In the genomic region with DNA sequence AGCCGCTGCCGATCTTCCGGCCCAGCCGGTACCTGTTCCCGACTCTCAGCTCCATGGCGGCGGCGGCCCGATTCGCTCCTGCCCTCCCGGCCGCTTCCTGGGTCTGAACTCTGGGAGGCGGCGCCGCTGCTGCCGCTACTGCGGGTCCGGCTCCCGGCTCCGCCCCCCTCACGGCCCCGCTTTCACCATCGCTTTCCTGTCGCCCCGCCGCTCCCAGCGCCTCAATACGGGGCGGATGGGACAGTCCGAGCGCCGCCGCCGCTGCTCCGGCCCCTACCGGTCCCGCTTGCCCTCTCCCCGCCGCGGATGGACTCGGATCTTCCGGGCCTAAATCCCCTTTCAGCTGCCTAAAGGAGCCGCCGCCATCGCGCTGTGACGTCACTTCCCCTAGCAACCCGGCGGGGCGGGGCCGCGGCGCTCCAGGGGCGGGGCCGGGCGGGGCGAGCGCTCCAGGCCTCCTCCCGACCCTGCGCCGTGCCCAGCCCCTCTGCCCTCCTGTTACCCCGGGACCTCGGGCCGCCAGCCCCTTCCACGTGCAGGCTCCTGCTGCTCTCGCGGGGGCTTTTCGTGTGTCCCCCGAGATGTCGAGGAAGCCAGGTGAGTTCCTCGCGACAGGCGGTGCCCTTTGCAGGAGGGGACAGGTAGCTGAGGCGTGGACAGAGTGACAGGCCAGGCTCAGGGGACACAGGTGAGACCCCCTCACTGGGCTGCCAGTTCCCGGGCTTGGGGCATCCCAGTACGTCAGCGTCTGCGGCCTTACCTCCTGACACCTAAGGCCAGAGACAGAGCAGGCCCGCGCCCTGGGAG, we compare ENCODE assay signal across 8 cellular contexts. TPM values are rescaled to one million over a fixed set of nuclear protein-coding genes. Genes with fewer than 3 reads are reported as not detected.
DNase-seq lines count a peak whose midpoint lies in the region; ATAC-seq, FAIRE-seq and TF ChIP-seq lines count a peak whose summit lies in the region.

TSS of gene CSNK1D (minus strand) at position 374 of the 807 bp plus-strand sequence. CDS start at position 55, 319 bp downstream.

- CTCF ChIA-PET in CD4-positive, alpha-beta memory T cell (lab: Charles Lee; ENCODE audit: partially characterized antibody) = interaction anchor here (1.0 kb wide), 1 partner anchor 25 kb away, joined by 3 read pairs; no protein-coding TSS in a partner anchor
- CTCF ChIA-PET in H1 (lab: Charles Lee; ENCODE audit: partially characterized antibody) = interaction anchor here (1.2 kb wide), 1 partner anchor 37 kb away, joined by 3 read pairs; no protein-coding TSS in a partner anchor

- H3K4me1 Mint-ChIP-seq in CD4-positive, alpha-beta memory T cell = peaks cover 31 to 53% (median 40%) of the 10 kb centered on the region in 4 donors

- H3K56ac ChIP-seq in H1 (replicated peaks; ENCODE audit: insufficient read length, low read depth, low read length) = peak within 1 kb of the TSS; percentile 32

- H2BK15ac ChIP-seq in H1 (ENCODE audit: low read length) (peak within 1 kb of the TSS; percentile 72; the same call in 1 of the 2 replicates), mesenchymal stem cell (ENCODE audit: low read depth, poor library complexity, severe bottlenecking) (peak within 1 kb of the TSS; percentile 97)

- H3K23ac ChIP-seq in H1 (ENCODE audit: insufficient read length) (no peak within 1 kb of the TSS), mesenchymal stem cell (ENCODE audit: low read length in 2 of 2) (no peak within 1 kb of the TSS)

- H3K9me3 Mint-ChIP-seq in CD4-positive, alpha-beta memory T cell = no peaks in the 10 kb centered on the region

- H3K27ac Mint-ChIP-seq in CD4-positive, alpha-beta memory T cell = peak within 1 kb of the TSS; percentile 92 to 100 (median 98)

- H3K14ac ChIP-seq in H1 (ENCODE audit: insufficient read length) = no peak within 1 kb of the TSS
- peak within 1 kb of the TSS; percentile 74 to 91 for H3K14ac ChIP-seq in mesenchymal stem cell (ENCODE audit: low read length in 2 of 2)

- H4K5ac ChIP-seq in H1 (ENCODE audit: insufficient read length, low read depth, low read length) = peak within 1 kb of the TSS; percentile 87

- H3K79me1 ChIP-seq in H1 (ENCODE audit: low read depth, low read length) (peaks cover 13% of the 10 kb centered on the region), mesenchymal stem cell (replicated peaks; ENCODE audit: low read length, poor library complexity, severe bottlenecking) (peaks cover 8% of the 10 kb centered on the region)

- H2AK5ac ChIP-seq in H1 (ENCODE audit: low read depth, low read length) = peak within 1 kb of the TSS; percentile 77; the same call in 1 of the 2 replicates
- H2AK5ac ChIP-seq in mesenchymal stem cell (ENCODE audit: low read length, severe bottlenecking) = no peak within 1 kb of the TSS

- H3K27me3 Mint-ChIP-seq in CD4-positive, alpha-beta memory T cell = no peaks in the 10 kb centered on the region

- peak within 1 kb of the TSS; percentile 72 for H4K91ac ChIP-seq in H1 (replicated peaks; ENCODE audit: insufficient read length, low read length)
- peak within 1 kb of the TSS; percentile 78 for H4K91ac ChIP-seq in mesenchymal stem cell (ENCODE audit: low read length)

- H3K18ac ChIP-seq in H1 (ENCODE audit: extremely low read depth, low read length) (no peak within 1 kb of the TSS), mesenchymal stem cell (ENCODE audit: low read depth in 1 of 2, low read length in 2 of 2) (peak within 1 kb of the TSS; percentile 79 to 91)

- H2BK120ac ChIP-seq in H1 (replicated peaks; ENCODE audit: low read depth, low read length) (no peak within 1 kb of the TSS), mesenchymal stem cell (ENCODE audit: low read depth, low read length) (peak within 1 kb of the TSS; percentile 96)

- 0 out of 3 replicates have a peak, but pooled peaks of 1 of the 2 experiments have one; percentile 30 for TF ChIP-seq EP300 in H1 (IDR thresholded peaks at IDR 0.05; ENCODE audit: borderline replicate concordance in 1 of 2, low read depth in 2 of 2, low read length in 2 of 2)

- peak within 1 kb of the TSS; percentile 61 for H2AFZ ChIP-seq in H1 (ENCODE audit: low read length)
- peak within 1 kb of the TSS; percentile 92 for H2AFZ ChIP-seq in mesenchymal stem cell (ENCODE audit: low read depth, low read length)

- peaks cover 19 to 38% of the 10 kb centered on the region in 2 donors for H3K36me3 Mint-ChIP-seq in CD4-positive, alpha-beta memory T cell

- H3K9ac ChIP-seq in H1 (replicated peaks in 1 of 4; ENCODE audit: extremely low read depth in 1 of 4, low read depth in 3 of 4, low read length in 3 of 4) (peak within 1 kb of the TSS; percentile 85 to 91 (median 90)), mesenchymal stem cell (ENCODE audit: low read length) (peak within 1 kb of the TSS; percentile 89)

- H3K27ac ChIP-seq in CD4-positive, alpha-beta memory T cell (ENCODE audit: low read depth, low read length) = peak within 1 kb of the TSS; percentile 80
- H3K27ac ChIP-seq in H1 (ENCODE audit: low read depth, low read length) = peak within 1 kb of the TSS; percentile 95; the same call in 1 of the 2 replicates
- H3K27ac ChIP-seq in mesenchymal stem cell (ENCODE audit: low read length, poor library complexity, severe bottlenecking) = peak within 1 kb of the TSS; percentile 31

- no peak for TF ChIP-seq CTCF in H1 (IDR thresholded peaks at IDR 0.05; ENCODE audit: control extremely low read depth in 1 of 3, insufficient read depth in 1 of 3, low read depth in 1 of 3, low read length in 3 of 3)

- peak; percentile 58 for ATAC-seq in GM19467 (IDR thresholded peaks at IDR 0.05; ENCODE audit: unreplicated experiment)

- intact Hi-C loops in CD4-positive, alpha-beta memory T cell (cut with micrococcal nuclease) = loop anchor here (1.0 to 2.0 kb wide), 4 partner anchors 19 to 48 kb away; no protein-coding TSS in a partner anchor

- no peak for FAIRE-seq in H1 (lab: Jason Lieb, UNC)

- H3K4me3 Mint-ChIP-seq in CD4-positive, alpha-beta memory T cell = peak within 1 kb of the TSS; percentile 91 to 96 (median 94)

- POLR2A ChIA-PET in CD4-positive, alpha-beta memory T cell (lab: Charles Lee; ENCODE audit: partially characterized antibody) = interaction anchor here (0.7 to 4.4 kb wide), 15 partner anchors 9 to 145 kb away, joined by 3 to 56 read pairs (median 5); partner anchors contain the start of genes CD7 and OGFOD3
- POLR2A ChIA-PET in H1 (lab: Charles Lee; ENCODE audit: partially characterized antibody) = interaction anchor here (0.6 to 6.4 kb wide), 22 partner anchors 9 to 588 kb away, joined by 3 to 41 read pairs (median 4); partner anchors contain the start of genes CCDC57, HEXD, OGFOD3 and SECTM1

- peaks cover 27 to 32% of the 10 kb centered on the region in 2 experiments for H4K20me1 ChIP-seq in H1 (replicated peaks in 1 of 2; ENCODE audit: control insufficient read depth in 1 of 2, insufficient read depth in 2 of 2, low read length in 2 of 2)

- peaks cover 26% of the 10 kb centered on the region for H3K36me3 ChIP-seq in CD4-positive, alpha-beta memory T cell (ENCODE audit: insufficient read depth, low read length)
- peaks cover 3 to 21% (median 5%) of the 10 kb centered on the region in 4 experiments; a peak in 3 of 8 replicates for H3K36me3 ChIP-seq in H1 (ENCODE audit: control insufficient read depth in 2 of 4, insufficient read depth in 4 of 4, low read length in 3 of 4)
- H3K36me3 ChIP-seq in mesenchymal stem cell (ENCODE audit: control insufficient read depth in 1 of 2, insufficient read depth in 2 of 2, low read depth in 1 of 2, low read length in 2 of 2) = peaks cover 31 to 35% of the 10 kb centered on the region in 2 experiments

- no peak for TF ChIP-seq RAD21 in H1 (IDR thresholded peaks at IDR 0.05 in 1 of 2, conservative IDR thresholded peaks at IDR 0.05 in 1 of 2; ENCODE audit: low read depth in 2 of 2, low read length in 2 of 2)

- peak; percentile 88 to 94 (median 90) for DNase-seq in CD4-positive, alpha-beta memory T cell
- DNase-seq in HUDEP-2 (lab: John Stamatoyannopoulos, UW; ENCODE audit: unreplicated experiment in 76 of 76) (peak in 70 of 76 experiments; percentile 16 to 99 (median 74)), NOMO-1 treated with dmso at 0.1 percent for 144 hours (lab: John Stamatoyannopoulos, UW; ENCODE audit: unreplicated experiment) (peak; percentile 70), H1 (ENCODE audit: low read depth in 1 of 2, low spot score in 2 of 2) (peak in 1 of 2 experiments; percentile 97), mesenchymal stem cell (peak; percentile 90)
- peak; percentile 87 to 96 (median 89) for DNase-seq in activated CD8-positive, alpha-beta memory T cell treated with anti-CD3 and anti-CD28 coated beads for 48 hours (ENCODE audit: low read depth in 2 of 3, low spot score in 2 of 3)
- DNase-seq in stimulated activated CD8-positive, alpha-beta memory T cell treated with anti-CD3 and anti-CD28 coated beads, Interleukin-12 subunit alpha, Interleukin-12 subunit beta, amount 100 ng/mL, for 24 hours (ENCODE audit: extremely low read depth) = peak; percentile 80

- H2BK12ac ChIP-seq in H1 (ENCODE audit: low read depth, low read length) (peak within 1 kb of the TSS; percentile 50; the same call in 1 of the 2 replicates), mesenchymal stem cell (ENCODE audit: low read length in 2 of 2) (peak within 1 kb of the TSS in 1 of 2 experiments; percentile 69)

- H3K4me1 ChIP-seq in CD4-positive, alpha-beta memory T cell (ENCODE audit: insufficient read depth, low read length) = peaks cover 50% of the 10 kb centered on the region
- peaks cover 0 to 30% (median 7%) of the 10 kb centered on the region in 4 experiments; a peak in 6 of 7 replicates for H3K4me1 ChIP-seq in H1 (replicated peaks in 1 of 4; ENCODE audit: control insufficient read depth in 3 of 4, insufficient read depth in 4 of 4, low read length in 3 of 4)
- H3K4me1 ChIP-seq in mesenchymal stem cell (ENCODE audit: control insufficient read depth, insufficient read depth, low read depth, low read length) = peaks cover 32% of the 10 kb centered on the region

- H3K4me3 ChIP-seq in CD4-positive, alpha-beta memory T cell (ENCODE audit: low read length in 2 of 2) = peak within 1 kb of the TSS; percentile 47 to 76
- H3K4me3 ChIP-seq in H1 (ENCODE audit: extremely low read depth in 1 of 4, insufficient read depth in 2 of 4, low read depth in 3 of 4, low read length in 4 of 4) (peak within 1 kb of the TSS; percentile 84 to 95 (median 89)), mesenchymal stem cell (ENCODE audit: insufficient read depth in 1 of 2, low read depth in 1 of 2, low read length in 2 of 2) (peak within 1 kb of the TSS; percentile 88 to 94)

- peak within 1 kb of the TSS; percentile 95 for H2BK5ac ChIP-seq in H1 (ENCODE audit: low read depth, low read length)
- H2BK5ac ChIP-seq in mesenchymal stem cell (ENCODE audit: low read depth, low read length, poor library complexity, severe bottlenecking) = peak within 1 kb of the TSS; percentile 100

- no peaks in the 10 kb centered on the region for H3K9me3 ChIP-seq in CD4-positive, alpha-beta memory T cell (ENCODE audit: control insufficient read depth in 1 of 2, low read length in 2 of 2)
- H3K9me3 ChIP-seq in H1 (ENCODE audit: insufficient read depth in 2 of 2, low read depth in 1 of 2, low read length in 1 of 2) (no peaks in the 10 kb centered on the region), mesenchymal stem cell (ENCODE audit: control insufficient read depth, low read length) (no peaks in the 10 kb centered on the region)

- H3K79me2 ChIP-seq in H1 (ENCODE audit: control insufficient read depth in 1 of 2, insufficient read depth in 2 of 2, low read length in 2 of 2) = peaks cover 37 to 42% of the 10 kb centered on the region in 2 experiments

- H3K4me2 ChIP-seq in H1 (ENCODE audit: insufficient read depth in 1 of 2, low read depth in 2 of 2, low read length in 2 of 2) (peak within 1 kb of the TSS; percentile 71 to 97), mesenchymal stem cell (ENCODE audit: low read length, poor library complexity, severe bottlenecking) (peak within 1 kb of the TSS; percentile 77)

- H3K27me3 ChIP-seq in CD4-positive, alpha-beta memory T cell (ENCODE audit: insufficient read depth, low read length) = no peaks in the 10 kb centered on the region
- H3K27me3 ChIP-seq in H1 (replicated peaks in 1 of 4; ENCODE audit: control insufficient read depth in 3 of 4, extremely low read depth in 1 of 4, insufficient read depth in 3 of 4, low read length in 3 of 4) (peaks cover 0 to 5% (median 5%) of the 10 kb centered on the region in 4 experiments; a peak in 3 of 7 replicates), mesenchymal stem cell (ENCODE audit: control insufficient read depth in 1 of 2, insufficient read depth in 1 of 2, low read length in 2 of 2) (no peaks in the 10 kb centered on the region)

- no peak within 1 kb of the TSS for H3K4ac ChIP-seq in H1 (replicated peaks; ENCODE audit: insufficient read length, low read depth, low read length)
- H3K4ac ChIP-seq in mesenchymal stem cell (ENCODE audit: low read depth in 1 of 2, low read length in 2 of 2) = peak within 1 kb of the TSS; percentile 88 to 98

- TF ChIP-seq POLR2A in H1 (IDR thresholded peaks at IDR 0.05; ENCODE audit: control extremely low read depth in 1 of 2, low read depth in 2 of 2, low read length in 2 of 2) = peak in 1 of 2 experiments; percentile 70; a peak in 1 of 3 replicates

- H4K8ac ChIP-seq in H1 (ENCODE audit: extremely low read depth, insufficient read depth, low read length) = peak within 1 kb of the TSS; percentile 99; the same call in 1 of the 2 replicates
- H4K8ac ChIP-seq in mesenchymal stem cell (ENCODE audit: low read length) = peak within 1 kb of the TSS; percentile 92

- WGBS in H1 (ENCODE audit: extremely low coverage in 1 of 2, insufficient coverage in 1 of 2, insufficient read length in 1 of 2, insufficient replicate concordance in 2 of 2, low coverage in 1 of 2, low lambda C conversion rate in 2 of 2, missing lambda C conversion rate in 1 of 2), 2 experiments = 9% methylated on average over 20 of the region's 80 CpGs; no CpG with 5 or more reads in 1 of the 2 experiments
- 4% methylated on average over 80 of the region's 80 CpGs for WGBS in mesenchymal stem cell

- H3K23me2 ChIP-seq in H1 (ENCODE audit: low read depth, low read length) = peaks cover 6% of the 10 kb centered on the region

- H2BK20ac ChIP-seq in H1 (ENCODE audit: low read length) = no peak within 1 kb of the TSS

RNA-seq across cellular contexts. Expression of gene CSNK1D, which starts in this region (rescaled TPM):
- total RNA-seq in CD4-positive, alpha-beta memory T cell = 100 to 1,000 TPM; 182 TPM
- polyA plus RNA-seq in CD4-positive, alpha-beta memory T cell = 10 to 100 TPM; 31.6 to 77.2 TPM
- total RNA-seq in H1 (2021; fragmentation: NEBNext Ultra II Directional; extraction: Animal tissue kit (Norgen Biotek cat#: 25700)) = 103 and 107 TPM in 2 replicates
- polyA plus RNA-seq in H1 (2011; rRNA removed) = 73.5 and 114 TPM in 2 replicates
- 90.3 TPM for polyA plus RNA-seq in H1 (2011; cell fraction: cytosol; rRNA removed)
- 219 TPM for polyA plus RNA-seq in H1 (2011; cell fraction: nucleus; rRNA removed)
- 88.4 to 98.7 TPM (median 95.5 TPM) in 4 replicates for polyA plus RNA-seq in H1 (2012, experiment 1 of 2)
- 70.5 TPM for polyA plus RNA-seq in H1 (2012, experiment 2 of 2)
- 70.2 TPM for polyA plus RNA-seq in H1 (2013, experiment 1 of 2)
- 70.1 TPM for polyA plus RNA-seq in H1 (2013, experiment 2 of 2)
- polyA minus RNA-seq in H1 (2011; rRNA and poly(A)+ RNA removed) = 71.2 and 71.6 TPM in 2 replicates
- 31.2 TPM for polyA minus RNA-seq in H1 (2011; cell fraction: cytosol; rRNA and poly(A)+ RNA removed)
- polyA minus RNA-seq in H1 (2011; cell fraction: nucleus; rRNA and poly(A)+ RNA removed) = 60.9 TPM
- polyA plus RNA-seq in mesenchymal stem cell (2013, experiment 1 of 2) = 100 TPM
- polyA plus RNA-seq in mesenchymal stem cell (2013, experiment 2 of 2) = 98.8 TPM

Comparison
In these comparisons a context has a peak if more than half of its experiments do, and no peak if none do; other contexts are left out.
1. H3K27ac ChIP-seq: peak in every context shown above with its lines; median percentile 95 in H1; 80 in CD4-positive, alpha-beta memory T cell; 31 in mesenchymal stem cell.